26 cellular contexts compared by ENCODE assay signal in genomic region chr2:71474744-71475421, GRCh38. TPM values are rescaled to one million over a fixed set of nuclear protein-coding genes. Genes with fewer than 3 reads are reported as not detected.
DNase-seq lines count a peak whose midpoint lies in the region; ATAC-seq, FAIRE-seq and TF ChIP-seq lines count a peak whose summit lies in the region.
"Had no signal": no experiment of that assay in that cellular context is flagged by ENCODE, and none has a peak within 500 bp of the region (broad histone marks: within the 10 kb centered on the region; RNA-seq: fewer than 3 reads in every experiment).

No MANE protein-coding gene starts in this region.

- no peak overlapping the region for H3K4me2 ChIP-seq in HepG2 (ENCODE audit: low read depth, low read length)

- TF ChIP-seq CTCF in liver (IDR thresholded peaks at IDR 0.05; ENCODE audit: low read depth, low read length, missing input control) (no peak), HepG2 (CRISPR knock-in tag; IDR thresholded peaks at IDR 0.05) (no peak), neutrophil (IDR thresholded peaks at IDR 0.05) (no peak)

- TF ChIP-seq RAD21 in liver (IDR thresholded peaks at IDR 0.05) (no peak), HepG2 (CRISPR knock-in tag; IDR thresholded peaks at IDR 0.05) (no peak)

- H3K36me3 ChIP-seq in liver (ENCODE audit: control insufficient read depth in 4 of 4, insufficient read depth in 3 of 4, low read depth in 1 of 4, low read length in 3 of 4) (peaks cover 0 to 4% (median 0%) of the 10 kb centered on the region in 4 donors), HepG2 (replicated peaks in 1 of 2; ENCODE audit: control insufficient read depth in 1 of 2, insufficient read depth in 2 of 2, low read length in 2 of 2) (no peaks in the 10 kb centered on the region), neutrophil (peaks cover 28% of the 10 kb centered on the region)

- intact Hi-C loops in HepG2 (cut with micrococcal nuclease; ENCODE audit: unreplicated experiment) (no loop called here), left ventricle myocardium superior (cut with micrococcal nuclease) (no loop called here)

- H3K4me3 ChIP-seq in liver (ENCODE audit: low read depth in 1 of 3, low read length in 3 of 3), result no peak overlapping the region
- H3K4me3 ChIP-seq in HepG2 (replicated peaks in 1 of 3; ENCODE audit: insufficient read depth in 1 of 3, low read depth in 2 of 3, low read length in 3 of 3), result no peak overlapping the region
- H3K4me3 ChIP-seq in neutrophil (ENCODE audit: low read depth in 1 of 2, low read length in 1 of 2), result peak overlapping the region; percentile 54 to 55

- ATAC-seq in HepG2 (no peak), left ventricle myocardium superior (peak; percentile 57)
- ATAC-seq in activated CD8-positive, alpha-beta memory T cell treated with anti-CD3 and anti-CD28 coated beads, Interleukin-2, amount 10 ng/mL, durations not matched to agents 7 days and 5 days, result no peak
- ATAC-seq: T-cell had no signal

- peaks cover 0 to 8% (median under 1%) of the 10 kb centered on the region in 4 donors for H3K4me1 ChIP-seq in liver (ENCODE audit: control insufficient read depth in 4 of 4, insufficient read depth in 4 of 4, low read length in 3 of 4)
- no peaks in the 10 kb centered on the region for H3K4me1 ChIP-seq in HepG2 (ENCODE audit: insufficient read depth, low read length)
- peaks cover 97% of the 10 kb centered on the region in 2 experiments for H3K4me1 ChIP-seq in neutrophil (ENCODE audit: control insufficient read depth in 1 of 2, insufficient read depth in 1 of 2, low read depth in 1 of 2, low read length in 1 of 2)

- CTCF ChIA-PET in HepG2 (lab: Yijun Ruan, JAX; ENCODE audit: low intra/inter-chr PET ratio, low total read pairs), result no interaction called here
- CTCF ChIA-PET in activated CD8-positive, alpha-beta memory T cell treated with anti-CD3 and anti-CD28 coated beads, Interleukin-2, amount 10 ng/mL, durations not matched to agents 7 days and 5 days (lab: Charles Lee), result no interaction called here

- DNase-seq in HepG2 (ENCODE audit: low spot score) (no peak), left ventricle myocardium superior (no peak), NAMALWA (ENCODE audit: low spot score) (no peak), NCI-H2227 (lab: John Stamatoyannopoulos, UW; ENCODE audit: unreplicated experiment) (no peak), activated gamma-delta T cell (lab: John Stamatoyannopoulos, UW) (no peak)
- no peak for DNase-seq in activated CD8-positive, alpha-beta memory T cell treated with anti-CD3 and anti-CD28 coated beads, Interleukin-2, amount 10 ng/mL, durations not matched to agents 7 days and 5 days
- DNase-seq: 8988T; activated CD4-positive, alpha-beta T cell treated with anti-CD3 and anti-CD28 coated beads, Interleukin-2, amount 10 ng/mL, durations not matched to agents 7 days and 5 days; activated effector memory CD4-positive, alpha-beta T cell treated with Interleukin-2 at 50 U/mL for 16 hours; COR-L47; DND-41; KBM-7; NCI-H1694 treated with DMSO at 0.1 percent for 48 hours; NCI-H774; occipital lobe; SIG-M5; stimulated activated CD4-positive, alpha-beta T cell treated with anti-CD3 and anti-CD28 coated beads, Interleukin-2, amount 100 ng/mL, for 24 hours; stimulated activated naive CD4-positive, alpha-beta T cell treated with Interleukin-2 at 50 U/mL for 16 hours; T-cell; trophoblast cell had no signal

- peak overlapping the region; percentile 5 to 27 for H3K27ac ChIP-seq in liver (ENCODE audit: low read depth in 1 of 2, low read length in 2 of 2)
- no peak overlapping the region for H3K27ac ChIP-seq in HepG2 (ENCODE audit: extremely low read length, insufficient read depth, low read length)
- H3K27ac ChIP-seq in neutrophil, result peak overlapping the region; percentile 95

- no peak overlapping the region for H3K27ac Mint-ChIP-seq in activated CD8-positive, alpha-beta memory T cell treated with anti-CD3 and anti-CD28 coated beads, Interleukin-2, amount 10 ng/mL, durations not matched to agents 7 days and 5 days
- H3K27ac Mint-ChIP-seq: activated CD4-positive, alpha-beta T cell treated with anti-CD3 and anti-CD28 coated beads, Interleukin-2, amount 10 ng/mL, durations not matched to agents 7 days and 5 days; B cell; T-cell had no signal

- no peak overlapping the region for H3K4me3 Mint-ChIP-seq in activated CD8-positive, alpha-beta memory T cell treated with anti-CD3 and anti-CD28 coated beads, Interleukin-2, amount 10 ng/mL, durations not matched to agents 7 days and 5 days
- H3K4me3 Mint-ChIP-seq: activated CD4-positive, alpha-beta T cell treated with anti-CD3 and anti-CD28 coated beads, Interleukin-2, amount 10 ng/mL, durations not matched to agents 7 days and 5 days; B cell; T-cell had no signal

- WGBS in liver, result 76% methylated on average over 11 of the region's 11 CpGs
- 64% methylated on average over 11 of the region's 11 CpGs for WGBS in HepG2 (ENCODE audit: low lambda C conversion rate)

- H3K4me1 Mint-ChIP-seq in activated CD8-positive, alpha-beta memory T cell treated with anti-CD3 and anti-CD28 coated beads, Interleukin-2, amount 10 ng/mL, durations not matched to agents 7 days and 5 days, result no peaks in the 10 kb centered on the region
- H3K4me1 Mint-ChIP-seq: activated CD4-positive, alpha-beta T cell treated with anti-CD3 and anti-CD28 coated beads, Interleukin-2, amount 10 ng/mL, durations not matched to agents 7 days and 5 days; T-cell had no signal

- H3K9ac ChIP-seq in liver (ENCODE audit: low read depth in 1 of 2, low read length in 2 of 2), result no peak overlapping the region
- H3K9ac ChIP-seq in HepG2 (ENCODE audit: insufficient read depth, low read depth, low read length), result no peak overlapping the region

- no peaks in the 10 kb centered on the region for H3K27me3 ChIP-seq in liver (ENCODE audit: control insufficient read depth in 4 of 4, insufficient read depth in 4 of 4, low read length in 3 of 4)
- peaks cover 1 to 28% of the 10 kb centered on the region in 2 experiments; a peak in 3 of 5 replicates for H3K27me3 ChIP-seq in HepG2 (ENCODE audit: control insufficient read depth in 1 of 2, insufficient read depth in 2 of 2, low read length in 2 of 2)
- H3K27me3 ChIP-seq in neutrophil, result no peaks in the 10 kb centered on the region

- no peaks in the 10 kb centered on the region for H3K36me3 Mint-ChIP-seq in activated CD8-positive, alpha-beta memory T cell treated with anti-CD3 and anti-CD28 coated beads, Interleukin-2, amount 10 ng/mL, durations not matched to agents 7 days and 5 days
- H3K36me3 Mint-ChIP-seq: T-cell had no signal

- POLR2A ChIA-PET in HepG2 (lab: Yijun Ruan, JAX), result no interaction called here

- peaks cover 19% of the 10 kb centered on the region for H3K27me3 Mint-ChIP-seq in activated CD8-positive, alpha-beta memory T cell treated with anti-CD3 and anti-CD28 coated beads, Interleukin-2, amount 10 ng/mL, durations not matched to agents 7 days and 5 days

- TF ChIP-seq EP300 in HepG2 (IDR thresholded peaks at IDR 0.05; ENCODE audit: low read depth in 2 of 2, low read length in 2 of 2), result no peak
- TF ChIP-seq EP300 in HepG2 (CRISPR knock-in tag; IDR thresholded peaks at IDR 0.05; ENCODE audit: borderline replicate concordance), result no peak

- no peaks in the 10 kb centered on the region for H4K20me1 ChIP-seq in HepG2 (ENCODE audit: insufficient read depth, low read length)

- H2AFZ ChIP-seq in HepG2 (ENCODE audit: low read length), result no peak overlapping the region

- in situ Hi-C loops in HepG2 (cut with HindIII; ENCODE audit: extremely low pct_ligation_motif_present, low pct_unique_long_range_greater_than_20kb), result no loop called here

- no peaks in the 10 kb centered on the region for H3K9me3 Mint-ChIP-seq in activated CD8-positive, alpha-beta memory T cell treated with anti-CD3 and anti-CD28 coated beads, Interleukin-2, amount 10 ng/mL, durations not matched to agents 7 days and 5 days (ENCODE audit: low read depth)
- H3K9me3 Mint-ChIP-seq: activated CD4-positive, alpha-beta T cell treated with anti-CD3 and anti-CD28 coated beads, Interleukin-2, amount 10 ng/mL, durations not matched to agents 7 days and 5 days; T-cell had no signal

- BruUV-seq in HepG2 (replicated peaks; lab: Mats Ljungman, UMichigan), result no TSS peak

- no peak for TF ChIP-seq POLR2A in HepG2 (IDR thresholded peaks at IDR 0.05; ENCODE audit: insufficient read depth in 1 of 2, low read depth in 2 of 2, low read length in 2 of 2)

- H3K9me3 ChIP-seq in liver (ENCODE audit: control insufficient read depth in 4 of 4, low read length in 3 of 4), result no peaks in the 10 kb centered on the region
- no peaks in the 10 kb centered on the region for H3K9me3 ChIP-seq in HepG2 (ENCODE audit: low read length)
- no peaks in the 10 kb centered on the region for H3K9me3 ChIP-seq in neutrophil

- H3K79me2 ChIP-seq in HepG2 (ENCODE audit: insufficient read depth, low read length), result no peaks in the 10 kb centered on the region

- no peak for FAIRE-seq in HepG2 (lab: Jason Lieb, UNC)
- FAIRE-seq: bronchial epithelial cell, frontal cortex, H54 had no signal

RNA-seq across cellular contexts. Expression of gene DYSF, which starts 21.5 kb away (rescaled TPM):
- total RNA-seq in liver, result 10 to 100 TPM; 15.1 to 20.8 TPM
- polyA plus RNA-seq in liver, result 10 to 100 TPM in 1 of 2 donors, 1 to 10 TPM in 1; 8.5 to 12.0 TPM
- total RNA-seq in HepG2 (2016; rRNA removed; fragmentation: Illumina TruSeq; extraction: Trizol), result 0.15 and 0.17 TPM in 2 replicates
- total RNA-seq in HepG2 (2016; cell fraction: cytosol; rRNA removed; fragmentation: Illumina TruSeq; extraction: Trizol; ENCODE audit: low read depth), result 0.09 TPM in 1 of 2 replicates, not detected in the other
- 0.21 and 0.22 TPM in 2 replicates for total RNA-seq in HepG2 (2016; cell fraction: insoluble cytoplasmic fraction; rRNA removed; fragmentation: Illumina TruSeq; extraction: Trizol)
- 0.24 and 0.46 TPM in 2 replicates for total RNA-seq in HepG2 (2016; cell fraction: membrane; rRNA removed; fragmentation: Illumina TruSeq; extraction: Trizol)
- 0.09 and 0.78 TPM in 2 replicates for total RNA-seq in HepG2 (2016; cell fraction: nucleus; rRNA removed; fragmentation: Illumina TruSeq; extraction: Trizol)
- polyA plus RNA-seq in HepG2 (2011; rRNA removed), result 2.4 and 4.5 TPM in 2 replicates
- 1.8 and 2.1 TPM in 2 replicates for polyA plus RNA-seq in HepG2 (2011; cell fraction: cytosol; rRNA removed)
- 4.5 and 8.3 TPM in 2 replicates for polyA plus RNA-seq in HepG2 (2011; cell fraction: nucleus; rRNA removed)
- 6.7 and 10.7 TPM in 2 replicates for polyA plus RNA-seq in HepG2 (2012)
- 0.02 and 0.16 TPM in 2 replicates for polyA plus RNA-seq in HepG2 (2016; cell fraction: cytosol; fragmentation: Illumina TruSeq; extraction: Trizol; ENCODE audit: low read depth)
- polyA plus RNA-seq in HepG2 (2016; cell fraction: insoluble cytoplasmic fraction; fragmentation: Illumina TruSeq; extraction: Trizol; ENCODE audit: low read depth), result 0.29 and 0.50 TPM in 2 replicates
- polyA plus RNA-seq in HepG2 (2016; cell fraction: membrane; fragmentation: Illumina TruSeq; extraction: Trizol; ENCODE audit: low read depth), result 0.08 and 0.21 TPM in 2 replicates
- polyA plus RNA-seq in HepG2 (2016; cell fraction: nucleus; fragmentation: Illumina TruSeq; extraction: Trizol; ENCODE audit: insufficient read depth, low read depth), result 0.85 and 1.3 TPM in 2 replicates
- polyA minus RNA-seq in HepG2 (2011; rRNA and poly(A)+ RNA removed; ENCODE audit: low replicate concordance), result 1.7 and 9.6 TPM in 2 replicates
- polyA minus RNA-seq in HepG2 (2011; cell fraction: cytosol; rRNA and poly(A)+ RNA removed), result 2.0 and 5.3 TPM in 2 replicates
- polyA minus RNA-seq in HepG2 (2011; cell fraction: nucleus; rRNA and poly(A)+ RNA removed), result 5.9 and 8.8 TPM in 2 replicates
- total RNA-seq in left ventricle myocardium superior, result 49.2 TPM
- total RNA-seq in activated CD8-positive, alpha-beta memory T cell treated with anti-CD3 and anti-CD28 coated beads, Interleukin-2, amount 10 ng/mL, durations not matched to agents 7 days and 5 days, result 1 to 10 TPM; 7.3 to 8.9 TPM

Comparison
In these comparisons a context has a peak if more than half of its experiments do, and no peak if none do; other contexts are left out.
1. H3K4me3 ChIP-seq: peak in neutrophil (2 of 2); none in liver (0 of 3) and HepG2 (0 of 3).